20 cellular contexts compared by ENCODE assay signal in the genomic region with DNA sequence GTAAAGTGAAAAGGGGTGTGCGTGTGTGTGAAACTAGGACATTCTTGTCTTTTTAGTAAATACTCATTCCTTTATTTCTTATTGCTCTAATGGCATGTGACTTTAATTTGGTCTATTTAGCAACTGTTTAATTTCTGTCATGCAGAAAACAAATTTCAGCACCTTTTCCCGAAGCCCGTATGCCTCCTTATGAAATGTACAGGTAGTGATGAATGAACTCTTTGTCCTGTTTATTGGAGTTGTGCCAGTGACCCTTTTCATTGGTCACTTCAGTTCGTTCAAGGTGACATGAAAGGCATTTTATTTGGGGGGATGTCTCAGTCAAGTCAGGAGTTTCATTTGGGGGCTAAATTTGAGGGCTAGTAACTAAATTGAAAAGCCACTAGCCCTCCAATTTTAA. TPM values are rescaled to one million over a fixed set of nuclear protein-coding genes. Genes with fewer than 3 reads are reported as not detected.
DNase-seq lines count a peak whose midpoint lies in the region; ATAC-seq and TF ChIP-seq lines count a peak whose summit lies in the region.
"Had no signal": no experiment of that assay in that cellular context is flagged by ENCODE, and none has a peak within 500 bp of the region (broad histone marks: within the 10 kb centered on the region; RNA-seq: fewer than 3 reads in every experiment).

No MANE protein-coding gene starts in this region.

- H3K27me3 Mint-ChIP-seq in MCF 10A (ENCODE audit: insufficient read depth, unreplicated experiment), result no peaks in the 10 kb centered on the region
- peaks cover 1% of the 10 kb centered on the region for H3K27me3 Mint-ChIP-seq in endothelial cell (ENCODE audit: unreplicated experiment)
- H3K27me3 Mint-ChIP-seq in type B pancreatic cell, result no peaks in the 10 kb centered on the region

- H3K4me1 Mint-ChIP-seq in MCF 10A (ENCODE audit: insufficient read depth, unreplicated experiment) (no peaks in the 10 kb centered on the region), endothelial cell (ENCODE audit: unreplicated experiment) (peaks cover 36% of the 10 kb centered on the region), type B pancreatic cell (ENCODE audit: unreplicated experiment) (peaks cover 55% of the 10 kb centered on the region)

- no peaks in the 10 kb centered on the region for H3K9me3 Mint-ChIP-seq in MCF 10A (ENCODE audit: unreplicated experiment)
- H3K9me3 Mint-ChIP-seq in endothelial cell (ENCODE audit: unreplicated experiment), result no peaks in the 10 kb centered on the region
- H3K9me3 Mint-ChIP-seq in type B pancreatic cell, result no peaks in the 10 kb centered on the region
- H3K9me3 Mint-ChIP-seq: CD8-positive, alpha-beta T cell had no signal

- no peak for TF ChIP-seq CTCF in breast epithelium (IDR thresholded peaks at IDR 0.05)
- TF ChIP-seq CTCF in MCF 10A (IDR thresholded peaks at IDR 0.05; ENCODE audit: unreplicated experiment), result no peak
- no peak for TF ChIP-seq CTCF in endothelial cell (IDR thresholded peaks at IDR 0.05; ENCODE audit: unreplicated experiment)
- no peak for TF ChIP-seq CTCF in type B pancreatic cell (conservative IDR thresholded peaks at IDR 0.05)

- H3K27me3 ChIP-seq in breast epithelium (no peaks in the 10 kb centered on the region), muscle layer of duodenum (ENCODE audit: low read depth, low read length) (no peaks in the 10 kb centered on the region)
- H3K27me3 ChIP-seq: MG63, SJSA1 had no signal

- no TSS peak for BruUV-seq in MCF 10A (replicated peaks; lab: Mats Ljungman, UMichigan)

- H3K36me3 Mint-ChIP-seq in MCF 10A (ENCODE audit: insufficient read depth, unreplicated experiment), result no peaks in the 10 kb centered on the region
- H3K36me3 Mint-ChIP-seq in endothelial cell (ENCODE audit: low read depth, unreplicated experiment), result no peaks in the 10 kb centered on the region
- no peaks in the 10 kb centered on the region for H3K36me3 Mint-ChIP-seq in type B pancreatic cell

- H3K4me3 ChIP-seq in breast epithelium (no peak overlapping the region), muscle layer of duodenum (ENCODE audit: low read depth in 1 of 2, low read length in 2 of 2) (no peak overlapping the region)
- H3K4me3 ChIP-seq: MG63, SJSA1 had no signal

- H3K27ac Mint-ChIP-seq in MCF 10A (ENCODE audit: low read depth, unreplicated experiment), result no peak overlapping the region
- H3K27ac Mint-ChIP-seq in endothelial cell (ENCODE audit: unreplicated experiment), result peak overlapping the region; percentile 89
- H3K27ac Mint-ChIP-seq in type B pancreatic cell, result no peak overlapping the region
- H3K27ac Mint-ChIP-seq: CD8-positive, alpha-beta T cell had no signal

- intact Hi-C loops in breast epithelium (cut with DNase I; ENCODE audit: low total_unique reads) (no loop called here), MCF 10A (cut with micrococcal nuclease) (no loop called here)

- H3K9me3 ChIP-seq in breast epithelium (no peaks in the 10 kb centered on the region), muscle layer of duodenum (ENCODE audit: control insufficient read depth in 1 of 2, low read length in 2 of 2) (no peaks in the 10 kb centered on the region)
- H3K9me3 ChIP-seq: MG63, SJSA1 had no signal

- H3K4me3 Mint-ChIP-seq in MCF 10A (ENCODE audit: unreplicated experiment), result no peak overlapping the region
- H3K4me3 Mint-ChIP-seq in endothelial cell (ENCODE audit: unreplicated experiment), result no peak overlapping the region
- H3K4me3 Mint-ChIP-seq in type B pancreatic cell, result peak overlapping the region; percentile 38
- H3K4me3 Mint-ChIP-seq: CD8-positive, alpha-beta T cell had no signal

- TF ChIP-seq POLR2A in breast epithelium (IDR thresholded peaks at IDR 0.05), result no peak

- H3K36me3 ChIP-seq in breast epithelium (no peaks in the 10 kb centered on the region), muscle layer of duodenum (ENCODE audit: control insufficient read depth in 1 of 2, insufficient read depth in 2 of 2, low read length in 2 of 2) (no peaks in the 10 kb centered on the region)
- H3K36me3 ChIP-seq: MG63, SJSA1 had no signal

- H3K27ac ChIP-seq in breast epithelium (peak overlapping the region; percentile 25 to 52), muscle layer of duodenum (ENCODE audit: low read length) (peak overlapping the region; percentile 8)
- H3K27ac ChIP-seq: SJSA1 had no signal

- ATAC-seq in HG03520 (IDR thresholded peaks at IDR 0.05; ENCODE audit: unreplicated experiment) (no peak), HG02571 (IDR thresholded peaks at IDR 0.05; ENCODE audit: unreplicated experiment) (no peak)
- ATAC-seq: CD8-positive, alpha-beta T cell had no signal

- CTCF ChIA-PET in MCF 10A (lab: Yijun Ruan, JAX), result interaction anchor here (0.7 kb wide), 1 partner anchor 54 kb away, joined by 4 read pairs; no protein-coding TSS in a partner anchor

- no peaks in the 10 kb centered on the region for H3K4me1 ChIP-seq in breast epithelium
- peaks cover 0 to 4% of the 10 kb centered on the region in 2 donors for H3K4me1 ChIP-seq in muscle layer of duodenum (ENCODE audit: control insufficient read depth in 1 of 2, insufficient read depth in 2 of 2, low read length in 2 of 2)
- H3K4me1 ChIP-seq: SJSA1 had no signal

- POLR2A ChIA-PET in MCF 10A (lab: Yijun Ruan, JAX), result no interaction called here

- DNase-seq in breast epithelium (ENCODE audit: low spot score in 2 of 2), result no peak
- DNase-seq in MCF 10A (ENCODE audit: unreplicated experiment), result no peak
- DNase-seq in endothelial cell (ENCODE audit: low spot score), result no peak
- DNase-seq in type B pancreatic cell (ENCODE audit: extremely low spot score, unreplicated experiment), result no peak
- DNase-seq: 8988T; C1 segment of cervical spinal cord; CD8-positive, alpha-beta T cell; GOT3; Kasumi-1; MG63; NCI-H1417 treated with DMSO at 0.1 percent for 48 hours; NCI-H187 treated with DMSO at 0.1 percent for 48 hours; NCI-H2107; NCI-H446 treated with DMSO at 0.1 percent for 48 hours; NCI-H526 treated with DMSO at 0.1 percent for 48 hours; OCI-M1 had no signal

RNA-seq across cellular contexts. Expression of a gene that starts 55.2 kb away (rescaled TPM):
- total RNA-seq in breast epithelium (100 to 1,000 TPM in 2 of 3 donors, 10 to 100 TPM in 1; 53.8 to 227 (median 174) TPM), MCF 10A (2022) (7.5 and 14.3 TPM in 2 replicates), endothelial cell (ENCODE audit: unreplicated experiment) (53.1 TPM), type B pancreatic cell (ENCODE audit: low replicate concordance) (22.0 and 45.9 TPM in 2 replicates)
